In the genomic region with DNA sequence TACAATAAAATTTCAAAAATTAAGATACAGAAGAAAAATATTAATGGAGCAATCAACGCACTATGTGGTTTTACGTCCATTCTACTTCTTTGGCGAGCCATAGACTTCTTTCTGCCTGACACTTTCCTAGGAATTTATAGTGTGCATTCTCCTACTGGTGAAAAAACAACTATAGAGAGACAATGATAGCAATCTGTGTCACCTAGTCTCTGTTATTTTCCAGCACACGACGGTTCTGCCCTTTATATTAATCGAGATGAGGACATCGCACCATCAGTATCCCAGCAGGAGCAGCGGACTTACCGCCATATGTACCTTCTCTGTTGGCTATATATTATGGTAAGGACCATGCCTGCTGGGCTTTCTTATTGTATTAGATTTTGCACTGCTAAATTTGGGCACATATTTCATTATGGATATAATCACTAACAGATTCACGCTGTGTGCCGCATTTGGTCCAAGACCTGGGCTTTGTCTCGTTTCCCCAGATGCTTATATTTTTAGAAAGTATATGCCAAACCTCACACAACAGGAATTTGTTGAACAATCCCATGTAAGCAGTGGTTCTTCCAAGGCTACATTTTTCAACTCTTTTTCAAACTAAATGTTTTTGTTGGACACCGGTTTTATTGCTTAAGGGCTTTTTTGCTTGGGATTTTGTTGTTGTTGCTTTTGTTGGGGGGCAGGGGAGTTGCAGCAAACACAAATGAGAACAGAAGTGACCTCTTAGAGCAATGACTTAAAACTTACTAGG, we compare ENCODE assay signal across 21 cellular contexts.
DNase-seq lines count a peak whose midpoint lies in the region; ATAC-seq, FAIRE-seq and TF ChIP-seq lines count a peak whose summit lies in the region.
"Had no signal": no experiment of that assay in that cellular context is flagged by ENCODE, and none has a peak within 500 bp of the region (broad histone marks: within the 10 kb centered on the region; RNA-seq: fewer than 3 reads in every experiment).

No MANE protein-coding gene starts in this region.

- TF ChIP-seq CTCF in cardiac fibroblast (IDR thresholded peaks at IDR 0.05; ENCODE audit: low read depth, low read length) = no peak
- TF ChIP-seq CTCF in keratinocyte (optimal IDR thresholded peaks at IDR 0.05 in 1 of 3, IDR thresholded peaks at IDR 0.05 in 1 of 3, conservative IDR thresholded peaks at IDR 0.05 in 1 of 3; ENCODE audit: extremely low read depth in 1 of 3, insufficient read depth in 2 of 3, low read length in 3 of 3) = no peak
- TF ChIP-seq CTCF in uterus (IDR thresholded peaks at IDR 0.05) = no peak

- no peaks in the 10 kb centered on the region for H3K36me3 ChIP-seq in keratinocyte (ENCODE audit: control insufficient read depth in 2 of 2, extremely low read depth in 1 of 2, insufficient read depth in 2 of 2, low read length in 2 of 2)
- H3K36me3 ChIP-seq in uterus = no peaks in the 10 kb centered on the region
- H3K36me3 ChIP-seq: upper lobe of left lung had no signal

- H3K4me2 ChIP-seq in keratinocyte (ENCODE audit: control insufficient read depth, extremely low read depth, insufficient read depth, low read depth, low read length) = no peak overlapping the region

- H3K79me2 ChIP-seq in keratinocyte (ENCODE audit: control insufficient read depth, insufficient read depth, low read length) = no peaks in the 10 kb centered on the region

- no peaks in the 10 kb centered on the region for H3K9me3 ChIP-seq in keratinocyte (ENCODE audit: control insufficient read depth, low read depth, low read length)
- H3K9me3 ChIP-seq in uterus = no peaks in the 10 kb centered on the region
- H3K9me3 ChIP-seq: upper lobe of left lung had no signal

- H3K27me3 ChIP-seq in keratinocyte (ENCODE audit: control insufficient read depth, extremely low read depth, insufficient read depth, low read length) (no peaks in the 10 kb centered on the region), uterus (no peaks in the 10 kb centered on the region)
- H3K27me3 ChIP-seq: upper lobe of left lung had no signal

- peak; percentile 5 for FAIRE-seq in keratinocyte (lab: Jason Lieb, UNC)
- no peak for FAIRE-seq in H54 (lab: Jason Lieb, UNC)
- FAIRE-seq: bronchial epithelial cell, D721Med had no signal

- DNase-seq in NCI-H446 treated with DMSO at 0.1 percent for 48 hours (lab: John Stamatoyannopoulos, UW) (peak; percentile 27), NCI-H446 (lab: John Stamatoyannopoulos, UW) (no peak), cardiac fibroblast (ENCODE audit: low read depth in 2 of 2) (peak; percentile 26 to 45), keratinocyte (ENCODE audit: low read depth, low spot score) (no peak), uterus (no peak), H54 (ENCODE audit: insufficient read length, low spot score) (no peak), ACHN (no peak), left ventricle myocardium superior (no peak)
- DNase-seq: activated CD4-positive, alpha-beta T cell treated with anti-CD3 and anti-CD28 coated beads for 4 hours; C1 segment of cervical spinal cord; left colon; Right ventricle myocardium superior; stimulated activated CD4-positive, alpha-beta T cell treated with anti-CD3 and anti-CD28 coated beads, Interleukin-2, amount 100 ng/mL, for 48 hours; T-helper 1 cell; upper lobe of left lung had no signal

- no peak overlapping the region for H3K4me3 ChIP-seq in cardiac fibroblast (replicated peaks in 1 of 2; ENCODE audit: low read depth in 2 of 2, low read length in 2 of 2)
- no peak overlapping the region for H3K4me3 ChIP-seq in keratinocyte (ENCODE audit: control insufficient read depth in 2 of 3, extremely low read depth in 1 of 3, insufficient read depth in 2 of 3, low read depth in 1 of 3, low read length in 3 of 3)
- H3K4me3 ChIP-seq in uterus = no peak overlapping the region
- H3K4me3 ChIP-seq: skin epidermis, upper lobe of left lung had no signal

- in situ Hi-C loops in ACHN (cut with HindIII; ENCODE audit: low pct_ligation_motif_present, low pct_unique_long_range_greater_than_20kb, low sequenced_read_pairs) = no loop called here

- no peak overlapping the region for H3K9ac ChIP-seq in keratinocyte (ENCODE audit: control insufficient read depth, extremely low read depth, insufficient read depth, low read length)

- no peaks in the 10 kb centered on the region for H4K20me1 ChIP-seq in keratinocyte (ENCODE audit: control insufficient read depth, extremely low read depth, insufficient read depth, low read length)

- no peaks in the 10 kb centered on the region for H3K9me1 ChIP-seq in keratinocyte (ENCODE audit: control insufficient read depth, extremely low read depth, insufficient read depth, low read length)

- dilution Hi-C loops in keratinocyte (cut with MboI; ENCODE audit: extremely low pct_ligation_motif_present, low sequenced_read_pairs) = no loop called here

- H2AFZ ChIP-seq in keratinocyte (ENCODE audit: control insufficient read depth, low read length) = no peak overlapping the region

- H3K27ac ChIP-seq in keratinocyte (ENCODE audit: control insufficient read depth, insufficient read depth, low read length) = no peak overlapping the region
- H3K27ac ChIP-seq in uterus = no peak overlapping the region
- H3K27ac ChIP-seq: 22Rv1, epithelial cell of prostate, skin epidermis, upper lobe of left lung had no signal

- peaks cover 22% of the 10 kb centered on the region for H3K4me1 ChIP-seq in keratinocyte (ENCODE audit: control insufficient read depth, extremely low read depth, insufficient read depth, low read length)
- no peaks in the 10 kb centered on the region for H3K4me1 ChIP-seq in uterus
- H3K4me1 ChIP-seq: upper lobe of left lung had no signal

- TF ChIP-seq POLR2A in uterus (IDR thresholded peaks at IDR 0.05) = no peak
- TF ChIP-seq POLR2A in H54 (IDR thresholded peaks at IDR 0.05; ENCODE audit: low read depth, low read length) = no peak

- ATAC-seq in left ventricle myocardium superior = no peak
- ATAC-seq: activated naive CD4-positive, alpha-beta T cell treated with anti-CD3 and anti-CD28 coated beads, Interleukin-2, amount 50 U/mL, for 72 hours; left colon had no signal

- intact Hi-C loops in uterus (cut with DNase I; ENCODE audit: low total_unique reads) (no loop called here), left ventricle myocardium superior (cut with micrococcal nuclease) (no loop called here)

Comparison
In these comparisons a context has a peak if more than half of its experiments do, and no peak if none do; other contexts are left out.
1. DNase-seq: peak in NCI-H446 treated with DMSO at 0.1 percent for 48 hours (single experiment) and cardiac fibroblast (2 of 2); none in NCI-H446 (0 of 2), keratinocyte (single experiment), uterus (0 of 2), H54 (single experiment), ACHN (single experiment) and left ventricle myocardium superior (single experiment).